In the genomic region with DNA sequence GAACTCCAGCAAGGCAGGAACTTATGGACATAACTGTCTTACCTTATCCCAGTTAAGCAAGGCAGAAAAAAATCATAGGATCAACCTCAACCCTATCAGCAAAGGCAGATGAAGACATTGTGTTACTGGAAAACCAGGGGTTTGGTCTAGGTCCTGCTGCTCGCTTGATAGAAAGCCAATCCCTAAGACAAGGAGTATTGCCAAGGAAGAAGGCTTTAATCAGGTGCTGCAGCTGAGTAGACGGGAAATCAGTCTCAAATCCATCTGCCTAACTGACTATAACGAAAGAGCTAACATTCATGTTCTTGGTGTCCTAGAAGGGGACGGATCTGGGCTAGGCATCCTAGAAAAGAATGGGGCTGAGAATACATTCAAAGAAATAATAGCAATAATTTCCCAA, we compare ENCODE assay signal across 11 cellular contexts.
"Had no signal": no experiment of that assay in that cellular context is flagged by ENCODE, and none has a peak within 500 bp of the region (broad histone marks: within the 10 kb centered on the region; RNA-seq: fewer than 3 reads in every experiment).

No MANE protein-coding gene starts in this region.

- H3K9me3 Mint-ChIP-seq: HFFc6 had no signal

- H3K4me2 ChIP-seq: GM23338 had no signal

- H3K4me1 ChIP-seq: HAP-1 had no signal

- H2AFZ ChIP-seq: GM23248, GM23338 had no signal

- H3K27ac ChIP-seq: GM23248 had no signal

- H3K9ac ChIP-seq: GM23248 had no signal

- H3K4me3 ChIP-seq: GM23248, GM23338, HAP-1 had no signal

- H3K27ac Mint-ChIP-seq: GM23338, H9, HFFc6 had no signal

- FAIRE-seq: H1, H54 had no signal

- H3K9me3 ChIP-seq: HAP-1 had no signal

- H3K36me3 ChIP-seq: HAP-1 had no signal

- H3K4me3 Mint-ChIP-seq: GM23338, H9, HFFc6 had no signal

- ATAC-seq: GM23338, HCT116 had no signal

- DNase-seq: GM23248, GOT3, H7, H9, HCEC 1CT, HFFc6 had no signal
